ENCODE assay signal across 8 cellular contexts in the genomic region with DNA sequence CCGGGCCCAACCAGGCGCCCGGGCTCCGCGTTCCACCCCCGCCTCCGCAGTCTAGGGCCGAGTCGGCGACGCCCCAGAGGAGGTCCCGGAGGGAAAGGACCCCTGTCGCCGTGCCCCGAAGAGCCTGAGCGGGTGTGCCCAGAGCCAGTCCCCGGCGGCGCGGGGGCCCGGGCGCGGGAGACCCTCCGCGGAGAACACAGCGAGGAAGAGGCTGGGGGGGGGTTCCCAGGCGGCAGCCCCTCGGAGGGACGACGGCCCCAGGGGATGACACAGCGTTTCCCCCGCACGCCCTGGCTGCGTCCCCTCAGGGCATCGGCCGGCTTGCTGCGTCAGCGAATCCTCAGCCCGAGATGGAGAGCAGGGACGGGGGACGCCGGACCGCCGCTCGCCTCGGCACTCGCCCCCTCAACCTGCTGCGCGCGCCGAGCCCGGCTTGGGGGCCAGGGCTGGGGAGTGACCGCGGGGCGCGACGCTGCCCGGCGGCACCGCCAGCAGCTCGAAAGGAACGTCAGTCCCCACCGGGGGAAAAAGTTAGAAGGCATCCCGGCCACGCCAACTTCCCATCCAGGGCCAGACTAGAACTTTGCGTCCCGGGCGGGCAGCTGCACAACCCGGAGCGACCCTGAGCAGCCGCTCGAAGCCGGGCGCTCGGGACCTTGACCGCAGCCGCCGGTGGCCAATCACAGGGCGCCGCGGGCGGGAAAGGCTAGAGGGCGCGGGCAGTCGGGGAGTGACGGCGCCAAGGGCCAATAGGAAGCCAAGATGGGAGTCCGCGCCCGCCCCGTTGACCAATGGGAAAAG. TPM values are rescaled to one million over a fixed set of nuclear protein-coding genes. Genes with fewer than 3 reads are reported as not detected.
DNase-seq lines count a peak whose midpoint lies in the region; ATAC-seq and TF ChIP-seq lines count a peak whose summit lies in the region.

No MANE protein-coding gene starts in this region.

- peaks cover 4% of the 10 kb centered on the region for H3K36me3 Mint-ChIP-seq in activated CD4-positive, alpha-beta T cell treated with anti-CD3 and anti-CD28 coated beads, Interleukin-2, amount 10 ng/mL, durations not matched to agents 24 days and 14 days (ENCODE audit: low read depth)

- POLR2A ChIA-PET in BJ (lab: Charles Lee): no interaction called here

- peak; percentile 57 for DNase-seq in BJ (ENCODE audit: low read depth)
- DNase-seq in NCI-H524 (lab: John Stamatoyannopoulos, UW): peak; percentile 78 to 89
- DNase-seq in activated CD4-positive, alpha-beta T cell treated with anti-CD3 and anti-CD28 coated beads, Interleukin-2, amount 10 ng/mL, durations not matched to agents 24 days and 14 days: peak; percentile 99
- peak; percentile 98 for DNase-seq in cortex of kidney (lab: John Stamatoyannopoulos, UW)
- peak; percentile 99 for DNase-seq in left lobe of liver (ENCODE audit: low spot score)
- peak; percentile 94 for DNase-seq in stimulated activated CD4-positive, alpha-beta T cell treated with anti-CD3 and anti-CD28 coated beads, Interleukin-1b, Interleukin-23, amount 100 ng/mL, for 48 hours

- peak overlapping the region; percentile 84 for H3K4me3 ChIP-seq in BJ (ENCODE audit: low read depth, low read length)

- H3K4me3 Mint-ChIP-seq in activated CD4-positive, alpha-beta T cell treated with anti-CD3 and anti-CD28 coated beads, Interleukin-2, amount 10 ng/mL, durations not matched to agents 24 days and 14 days: peak overlapping the region; percentile 89

- intact Hi-C loops in activated CD4-positive, alpha-beta T cell treated with anti-CD3 and anti-CD28 coated beads, Interleukin-2, amount 10 ng/mL, durations not matched to agents 24 days and 14 days (cut with micrococcal nuclease): loop anchor here (1.0 to 5.0 kb wide), 8 partner anchors 42 to 666 kb away; partner anchors contain the start of genes CCT7, EXOC6B, SMYD5 and TPRKB

- H3K27ac Mint-ChIP-seq in activated CD4-positive, alpha-beta T cell treated with anti-CD3 and anti-CD28 coated beads, Interleukin-2, amount 10 ng/mL, durations not matched to agents 24 days and 14 days: peak overlapping the region; percentile 92

- H3K36me3 ChIP-seq in BJ (ENCODE audit: control insufficient read depth, insufficient read depth, low read length): peaks cover 11% of the 10 kb centered on the region

- no peaks in the 10 kb centered on the region for H3K27me3 ChIP-seq in BJ (ENCODE audit: control insufficient read depth, insufficient read depth, low read length)

- TF ChIP-seq CTCF in BJ (IDR thresholded peaks at IDR 0.05; ENCODE audit: insufficient read depth, low read depth, low read length): no peak

- H3K4me1 Mint-ChIP-seq in activated CD4-positive, alpha-beta T cell treated with anti-CD3 and anti-CD28 coated beads, Interleukin-2, amount 10 ng/mL, durations not matched to agents 24 days and 14 days: peaks cover 22% of the 10 kb centered on the region

- H3K9me3 Mint-ChIP-seq in activated CD4-positive, alpha-beta T cell treated with anti-CD3 and anti-CD28 coated beads, Interleukin-2, amount 10 ng/mL, durations not matched to agents 24 days and 14 days: no peaks in the 10 kb centered on the region

- ATAC-seq in GM19328 (IDR thresholded peaks at IDR 0.05; ENCODE audit: unreplicated experiment): peak; percentile 95
- ATAC-seq in HG03460 (IDR thresholded peaks at IDR 0.05; ENCODE audit: unreplicated experiment): peak; percentile 91
- peak; percentile 87 for ATAC-seq in left lobe of liver

- peaks cover 12% of the 10 kb centered on the region for H3K27me3 Mint-ChIP-seq in activated CD4-positive, alpha-beta T cell treated with anti-CD3 and anti-CD28 coated beads, Interleukin-2, amount 10 ng/mL, durations not matched to agents 24 days and 14 days

- CTCF ChIA-PET in BJ (lab: Yijun Ruan, JAX): interaction anchor here (0.6 to 1.5 kb wide), 7 partner anchors 15 to 178 kb away, joined by 3 to 12 read pairs (median 3); no protein-coding TSS in a partner anchor

RNA-seq across cellular contexts. Expression of gene SFXN5, which starts 0.7 kb away (rescaled TPM):
- polyA plus RNA-seq in BJ (2011; rRNA removed): 10.8 and 11.5 TPM in 2 replicates
- 13.8 and 22.9 TPM in 2 replicates for polyA minus RNA-seq in BJ (2011; rRNA and poly(A)+ RNA removed)
- 11.6 and 14.1 TPM in 2 replicates for total RNA-seq in activated CD4-positive, alpha-beta T cell treated with anti-CD3 and anti-CD28 coated beads, Interleukin-2, amount 10 ng/mL, durations not matched to agents 24 days and 14 days
- total RNA-seq in left lobe of liver: 80.1 TPM

RNA-seq across cellular contexts. Expression of gene RAB11FIP5, which starts 41.9 kb away (rescaled TPM):
- 42.5 and 52.0 TPM in 2 replicates for polyA plus RNA-seq in BJ (2011; rRNA removed)
- polyA minus RNA-seq in BJ (2011; rRNA and poly(A)+ RNA removed): 40.6 and 48.1 TPM in 2 replicates
- total RNA-seq in activated CD4-positive, alpha-beta T cell treated with anti-CD3 and anti-CD28 coated beads, Interleukin-2, amount 10 ng/mL, durations not matched to agents 24 days and 14 days: 13.4 and 13.8 TPM in 2 replicates
- 6.0 TPM for total RNA-seq in left lobe of liver

Comparison
In these comparisons a context has a peak if more than half of its experiments do, and no peak if none do; other contexts are left out.
1. Peak in every context shown above with its lines: DNase-seq, ATAC-seq and H3K4me3 ChIP-seq.